ENCODE assay signal across 21 cellular contexts in genomic region chr10:78879621-78880020, GRCh38.
A peak's percentile ranks its signal among the peaks of the same experiment; 100 is the strongest.
DNase-seq lines count a peak whose midpoint lies in the region; FAIRE-seq and TF ChIP-seq lines count a peak whose summit lies in the region.
"Had no signal": no experiment of that assay in that cellular context is flagged by ENCODE, and none has a peak within 500 bp of the region (broad histone marks: within the 10 kb centered on the region; RNA-seq: fewer than 3 reads in every experiment).

No MANE protein-coding gene starts in this region.

- no peaks in the 10 kb centered on the region for H3K4me1 ChIP-seq in HEK293 (ENCODE audit: control insufficient read depth, insufficient read depth, low read length)
- H3K4me1 ChIP-seq: BLaER1, Caco-2, HAP-1 had no signal

- CTCF ChIA-PET in HEK293 (lab: Yijun Ruan, JAX): interaction anchor here (1.0 kb wide), 1 partner anchor 95 kb away, joined by 3 read pairs; no protein-coding TSS in a partner anchor

- H3K4me3 ChIP-seq in HEK293 (ENCODE audit: low read depth, low read length): no peak overlapping the region
- H3K4me3 ChIP-seq: BLaER1, GM12878, HAP-1 had no signal

- no peak for TF ChIP-seq CTCF in HEK293 (tag by site-specific recombination; IDR thresholded peaks at IDR 0.05)

- FAIRE-seq in frontal cortex (lab: Jason Lieb, UNC) (peak; percentile 47), GM19239 (lab: Jason Lieb, UNC) (no peak)
- FAIRE-seq: D721Med, GM12878, GM18507, H54 had no signal

- POLR2A ChIA-PET in HEK293 (lab: Yijun Ruan, JAX): no interaction called here

- no peak for DNase-seq in frontal cortex (ENCODE audit: low spot score in 2 of 2)
- DNase-seq in retina: peak; percentile 0
- no peak for DNase-seq in GM19239 (ENCODE audit: insufficient read length, low spot score)
- DNase-seq in NCI-H2227 treated with DMSO at 0.1 percent for 48 hours (lab: John Stamatoyannopoulos, UW): no peak
- no peak for DNase-seq in stimulated activated CD4-positive, alpha-beta T cell treated with anti-CD3 and anti-CD28 coated beads, Interleukin-4, amount 100 ng/mL, for 24 hours
- DNase-seq: Caco-2; CD4-positive, CD25-positive, alpha-beta regulatory T cell; CD8-positive, alpha-beta T cell; DMS 273 treated with DMSO at 0.1 percent for 48 hours; DMS79; EL; GDM1; GOT3 had no signal

- no peaks in the 10 kb centered on the region for H3K9me3 ChIP-seq in HEK293 (ENCODE audit: control insufficient read depth, insufficient read depth, low read depth, low read length)
- H3K9me3 ChIP-seq: HAP-1 had no signal

- no peaks in the 10 kb centered on the region for H3K36me3 ChIP-seq in HEK293 (ENCODE audit: control insufficient read depth in 2 of 2, insufficient read depth in 1 of 2, low read length in 2 of 2)
- H3K36me3 ChIP-seq: BLaER1, HAP-1 had no signal

- no peak overlapping the region for H3K27ac ChIP-seq in HEK293 (ENCODE audit: extremely low read depth, low read depth, low read length)
- H3K27ac ChIP-seq: BLaER1, C4-2B had no signal

TF ChIP-seq in HEK293, 187 proteins besides CTCF, POLR2A, EP300 and RAD21:
- TF ChIP-seq ZNF585B (tag by site-specific recombination; IDR thresholded peaks at IDR 0.05) (no peak), YY2 (tag by site-specific recombination; IDR thresholded peaks at IDR 0.05) (no peak), ZBTB8A (tag by site-specific recombination; IDR thresholded peaks at IDR 0.05) (no peak), REPIN1 (tag by site-specific recombination; IDR thresholded peaks at IDR 0.05; ENCODE audit: low read depth) (no peak), ZNF146 (tag by site-specific recombination; IDR thresholded peaks at IDR 0.05) (no peak), SETDB1 (IDR thresholded peaks at IDR 0.05; ENCODE audit: insufficient read length, low read length) (peak; percentile 95), PRDM2 (tag by site-specific recombination; IDR thresholded peaks at IDR 0.05; ENCODE audit: borderline replicate concordance) (no peak)
